ENCODE assay signal across 1 cellular context in genomic region chr9:85009251-85009650, GRCh38.
TF ChIP-seq lines count a peak whose summit lies in the region.

No MANE protein-coding gene starts in this region.

TF ChIP-seq in GM12878, 131 proteins besides CTCF, POLR2A, EP300 and RAD21 (continued from another document):
- TF ChIP-seq ZBTB11 (CRISPR knock-in tag; IDR thresholded peaks at IDR 0.05) = no peak
- no peak for TF ChIP-seq E2F8 (IDR thresholded peaks at IDR 0.05; ENCODE audit: low read depth, partially characterized antibody)
- peak; percentile 79 for TF ChIP-seq ZNF217 (IDR thresholded peaks at IDR 0.05)
- no peak for TF ChIP-seq CHD4 (IDR thresholded peaks at IDR 0.05)
- no peak for TF ChIP-seq ATF2 (IDR thresholded peaks at IDR 0.05; ENCODE audit: low read length)
- TF ChIP-seq ZNF622 (IDR thresholded peaks at IDR 0.05) = no peak
- TF ChIP-seq E2F4 (IDR thresholded peaks at IDR 0.05; ENCODE audit: low read depth, low read length) = no peak
- TF ChIP-seq STAT1 (conservative IDR thresholded peaks at IDR 0.05) = no peak
- no peak for TF ChIP-seq HDGF (IDR thresholded peaks at IDR 0.05)
- no peak for TF ChIP-seq SMAD5 (IDR thresholded peaks at IDR 0.05; ENCODE audit: low read depth)
